8 cellular contexts compared by ENCODE assay signal in the genomic region with DNA sequence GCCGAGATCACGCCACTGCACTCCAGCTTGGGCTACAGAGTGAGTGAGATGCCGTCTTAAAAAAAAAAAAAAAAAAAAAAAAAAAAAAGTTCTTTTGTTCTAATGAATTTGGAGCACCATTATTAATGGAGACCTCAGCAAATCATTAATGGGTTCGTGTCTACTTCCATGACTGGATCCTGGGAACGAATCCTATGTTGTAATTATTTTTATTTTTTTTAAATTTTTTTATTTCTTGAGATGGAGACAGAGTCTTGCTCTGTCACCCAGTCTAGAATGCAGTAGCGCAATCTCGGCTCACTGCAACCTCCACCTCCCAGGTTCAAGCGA. TPM values are rescaled to one million over a fixed set of nuclear protein-coding genes. Genes with fewer than 3 reads are reported as not detected.
DNase-seq lines count a peak whose midpoint lies in the region; ATAC-seq and TF ChIP-seq lines count a peak whose summit lies in the region.

No MANE protein-coding gene starts in this region.

- no peak for TF ChIP-seq CTCF in HEK293 (tag by site-specific recombination; IDR thresholded peaks at IDR 0.05)
- TF ChIP-seq CTCF in RWPE2 (IDR thresholded peaks at IDR 0.05; ENCODE audit: poor library complexity, severe bottlenecking): no peak
- no peak for TF ChIP-seq CTCF in foreskin keratinocyte (conservative IDR thresholded peaks at IDR 0.05)
- TF ChIP-seq CTCF in smooth muscle cell (IDR thresholded peaks at IDR 0.05; ENCODE audit: borderline replicate concordance, insufficient read depth, poor library complexity, severe bottlenecking): no peak
- no peak for TF ChIP-seq CTCF in spleen (IDR thresholded peaks at IDR 0.05 in 8 of 11, conservative IDR thresholded peaks at IDR 0.05 in 3 of 11)

- TF ChIP-seq POLR2A in spleen (IDR thresholded peaks at IDR 0.05): no peak

- H3K9ac ChIP-seq in smooth muscle cell (ENCODE audit: low read depth): peak overlapping the region; percentile 17

- CTCF ChIA-PET in HEK293 (lab: Yijun Ruan, JAX): interaction anchor here (1.2 to 2.9 kb wide), 5 partner anchors 14 to 91 kb away, joined by 3 to 11 read pairs (median 5); a partner anchor contains a TSS

- peaks cover 8% of the 10 kb centered on the region for H3K4me1 ChIP-seq in HEK293 (ENCODE audit: control insufficient read depth, insufficient read depth, low read length)
- H3K4me1 ChIP-seq in RWPE2 (ENCODE audit: insufficient read depth, poor library complexity, severe bottlenecking): peaks cover 35% of the 10 kb centered on the region
- peaks cover 31% of the 10 kb centered on the region for H3K4me1 ChIP-seq in foreskin keratinocyte
- H3K4me1 ChIP-seq in smooth muscle cell (ENCODE audit: low read depth): peaks cover 11% of the 10 kb centered on the region
- H3K4me1 ChIP-seq in spleen: peaks cover 6 to 81% (median 34%) of the 10 kb centered on the region in 6 donors

- peak overlapping the region; percentile 69 for H3K4me2 ChIP-seq in smooth muscle cell

- intact Hi-C loops in spleen (cut with DNase I; ENCODE audit: low total_unique reads): no loop called here

- H4K20me1 ChIP-seq in smooth muscle cell (ENCODE audit: low read depth): peaks cover 81% of the 10 kb centered on the region

- no peaks in the 10 kb centered on the region for H3K9me3 ChIP-seq in HEK293 (ENCODE audit: control insufficient read depth, insufficient read depth, low read depth, low read length)
- no peaks in the 10 kb centered on the region for H3K9me3 ChIP-seq in RWPE2 (ENCODE audit: severe bottlenecking)
- H3K9me3 ChIP-seq in smooth muscle cell (replicated peaks; ENCODE audit: low read depth): no peaks in the 10 kb centered on the region
- H3K9me3 ChIP-seq in spleen: no peaks in the 10 kb centered on the region

- WGBS in smooth muscle cell (ENCODE audit: low lambda C conversion rate): 73% methylated on average over 8 of the region's 8 CpGs
- WGBS in spleen, 5 donors: 90 to 97% (median 95%) methylated on average over 8 of the region's 8 CpGs

- no peak overlapping the region for H2AFZ ChIP-seq in smooth muscle cell (ENCODE audit: low read depth)

- ATAC-seq in RWPE2 (ENCODE audit: low read depth) (peak; percentile 53), foreskin keratinocyte (peak; percentile 64), HG03139 (IDR thresholded peaks at IDR 0.05; ENCODE audit: unreplicated experiment) (no peak)

- POLR2A ChIA-PET in HEK293 (lab: Yijun Ruan, JAX): interaction anchor here (1.3 kb wide), 1 partner anchor 117 kb away, joined by 12 read pairs; a partner anchor contains a TSS

- H3K36me3 ChIP-seq in HEK293 (ENCODE audit: control insufficient read depth in 2 of 2, insufficient read depth in 1 of 2, low read length in 2 of 2) (no peaks in the 10 kb centered on the region), RWPE2 (ENCODE audit: low read depth) (no peaks in the 10 kb centered on the region), smooth muscle cell (ENCODE audit: low read depth) (no peaks in the 10 kb centered on the region), spleen (peaks cover 0 to 11% (median 0%) of the 10 kb centered on the region in 6 donors)

- peaks cover 70% of the 10 kb centered on the region for H3K79me2 ChIP-seq in smooth muscle cell (ENCODE audit: low read depth)

- peaks cover 15% of the 10 kb centered on the region for H3F3A ChIP-seq in smooth muscle cell (ENCODE audit: low read depth)

- H3K27me3 ChIP-seq in RWPE2 (ENCODE audit: insufficient read depth, poor library complexity, severe bottlenecking) (no peaks in the 10 kb centered on the region), foreskin keratinocyte (no peaks in the 10 kb centered on the region), smooth muscle cell (ENCODE audit: low read depth) (no peaks in the 10 kb centered on the region), spleen (replicated peaks in 1 of 7) (no peaks in the 10 kb centered on the region)

- DNase-seq in RWPE2 (ENCODE audit: low spot score): no peak
- DNase-seq in foreskin keratinocyte: no peak
- DNase-seq in smooth muscle cell (lab: John Stamatoyannopoulos, UW; ENCODE audit: unreplicated experiment): no peak
- no peak for DNase-seq in NK-92 (lab: John Stamatoyannopoulos, UW; ENCODE audit: unreplicated experiment)
- DNase-seq in spleen: no peak
- DNase-seq in AML-193 (lab: John Stamatoyannopoulos, UW): no peak

- H3K4me3 ChIP-seq in HEK293 (ENCODE audit: low read depth, low read length): no peak overlapping the region
- peak overlapping the region; percentile 18 for H3K4me3 ChIP-seq in RWPE2 (ENCODE audit: severe bottlenecking)
- H3K4me3 ChIP-seq in smooth muscle cell: peak overlapping the region; percentile 12
- no peak overlapping the region for H3K4me3 ChIP-seq in spleen

- H3K27ac ChIP-seq in HEK293 (ENCODE audit: extremely low read depth, low read depth, low read length) (no peak overlapping the region), RWPE2 (ENCODE audit: poor library complexity, severe bottlenecking) (peak overlapping the region; percentile 100), foreskin keratinocyte (peak overlapping the region; percentile 14), smooth muscle cell (ENCODE audit: low read depth) (peak overlapping the region; percentile 86), spleen (peak overlapping the region in 2 of 8 donors; percentile 2 to 45)

TF ChIP-seq in HEK293, 187 proteins besides CTCF, POLR2A, EP300 and RAD21:
- TF ChIP-seq ZNF223 (tag by site-specific recombination; IDR thresholded peaks at IDR 0.05) (no peak), ZFP3 (tag by site-specific recombination; IDR thresholded peaks at IDR 0.05; ENCODE audit: low read depth) (no peak)
- TF ChIP-seq, protein P1, sequence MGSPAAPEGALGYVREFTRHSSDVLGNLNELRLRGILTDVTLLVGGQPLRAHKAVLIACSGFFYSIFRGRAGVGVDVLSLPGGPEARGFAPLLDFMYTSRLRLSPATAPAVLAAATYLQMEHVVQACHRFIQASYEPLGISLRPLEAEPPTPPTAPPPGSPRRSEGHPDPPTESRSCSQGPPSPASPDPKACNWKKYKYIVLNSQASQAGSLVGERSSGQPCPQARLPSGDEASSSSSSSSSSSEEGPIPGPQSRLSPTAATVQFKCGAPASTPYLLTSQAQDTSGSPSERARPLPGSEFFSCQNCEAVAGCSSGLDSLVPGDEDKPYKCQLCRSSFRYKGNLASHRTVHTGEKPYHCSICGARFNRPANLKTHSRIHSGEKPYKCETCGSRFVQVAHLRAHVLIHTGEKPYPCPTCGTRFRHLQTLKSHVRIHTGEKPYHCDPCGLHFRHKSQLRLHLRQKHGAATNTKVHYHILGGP (tag by site-specific recombination; IDR thresholded peaks at IDR 0.05): no peak
- TF ChIP-seq, protein P2, sequence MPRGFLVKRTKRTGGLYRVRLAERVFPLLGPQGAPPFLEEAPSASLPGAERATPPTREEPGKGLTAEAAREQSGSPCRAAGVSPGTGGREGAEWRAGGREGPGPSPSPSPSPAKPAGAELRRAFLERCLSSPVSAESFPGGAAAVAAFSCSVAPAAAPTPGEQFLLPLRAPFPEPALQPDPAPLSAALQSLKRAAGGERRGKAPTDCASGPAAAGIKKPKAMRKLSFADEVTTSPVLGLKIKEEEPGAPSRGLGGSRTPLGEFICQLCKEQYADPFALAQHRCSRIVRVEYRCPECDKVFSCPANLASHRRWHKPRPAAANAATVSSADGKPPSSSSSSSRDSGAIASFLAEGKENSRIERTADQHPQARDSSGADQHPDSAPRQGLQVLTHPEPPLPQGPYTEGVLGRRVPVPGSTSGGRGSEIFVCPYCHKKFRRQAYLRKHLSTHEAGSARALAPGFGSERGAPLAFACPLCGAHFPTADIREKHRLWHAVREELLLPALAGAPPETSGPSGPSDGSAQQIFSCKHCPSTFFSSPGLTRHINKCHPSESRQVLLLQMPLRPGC (tag by site-specific recombination; IDR thresholded peaks at IDR 0.05): no peak
- TF ChIP-seq, protein P3, sequence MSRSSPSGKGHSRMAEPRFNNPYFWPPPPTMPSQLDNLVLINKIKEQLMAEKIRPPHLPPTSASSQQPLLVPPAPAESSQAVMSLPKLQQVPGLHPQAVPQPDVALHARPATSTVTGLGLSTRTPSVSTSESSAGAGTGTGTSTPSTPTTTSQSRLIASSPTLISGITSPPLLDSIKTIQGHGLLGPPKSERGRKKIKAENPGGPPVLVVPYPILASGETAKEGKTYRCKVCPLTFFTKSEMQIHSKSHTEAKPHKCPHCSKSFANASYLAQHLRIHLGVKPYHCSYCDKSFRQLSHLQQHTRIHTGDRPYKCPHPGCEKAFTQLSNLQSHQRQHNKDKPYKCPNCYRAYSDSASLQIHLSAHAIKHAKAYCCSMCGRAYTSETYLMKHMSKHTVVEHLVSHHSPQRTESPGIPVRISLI (tag by site-specific recombination; IDR thresholded peaks at IDR 0.05): peak; percentile 98; the same call in 1 of the 2 replicates

RNA-seq across cellular contexts. Expression of a gene that starts 30.7 kb away (rescaled TPM):
- total RNA-seq in foreskin keratinocyte (26.4 and 27.0 TPM in 2 replicates), smooth muscle cell (36.5 and 55.0 TPM in 2 replicates), spleen (10 to 100 TPM; 54.6 to 86.4 (median 77.5) TPM)
- polyA plus RNA-seq in foreskin keratinocyte (13.2 and 16.4 TPM in 2 replicates), smooth muscle cell (54.9 and 69.8 TPM in 2 replicates), spleen (10 to 100 TPM; 23.7 to 35.7 (median 29.9) TPM)

Comparison
In these comparisons a context has a peak if more than half of its experiments do, and no peak if none do; other contexts are left out.
1. H3K4me3 ChIP-seq: peak in RWPE2 (single experiment) and smooth muscle cell (single experiment); none in HEK293 (single experiment) and spleen (0 of 8).